ENCODE assay signal across 1 cellular context in genomic region chr1:223726380-223727001, GRCh38.
TF ChIP-seq lines count a peak whose summit lies in the region.

No MANE protein-coding gene starts in this region.

TF ChIP-seq in GM12878, 131 proteins besides CTCF, POLR2A, EP300 and RAD21 (continued from another document and continues in another):
- TF ChIP-seq, protein P1, sequence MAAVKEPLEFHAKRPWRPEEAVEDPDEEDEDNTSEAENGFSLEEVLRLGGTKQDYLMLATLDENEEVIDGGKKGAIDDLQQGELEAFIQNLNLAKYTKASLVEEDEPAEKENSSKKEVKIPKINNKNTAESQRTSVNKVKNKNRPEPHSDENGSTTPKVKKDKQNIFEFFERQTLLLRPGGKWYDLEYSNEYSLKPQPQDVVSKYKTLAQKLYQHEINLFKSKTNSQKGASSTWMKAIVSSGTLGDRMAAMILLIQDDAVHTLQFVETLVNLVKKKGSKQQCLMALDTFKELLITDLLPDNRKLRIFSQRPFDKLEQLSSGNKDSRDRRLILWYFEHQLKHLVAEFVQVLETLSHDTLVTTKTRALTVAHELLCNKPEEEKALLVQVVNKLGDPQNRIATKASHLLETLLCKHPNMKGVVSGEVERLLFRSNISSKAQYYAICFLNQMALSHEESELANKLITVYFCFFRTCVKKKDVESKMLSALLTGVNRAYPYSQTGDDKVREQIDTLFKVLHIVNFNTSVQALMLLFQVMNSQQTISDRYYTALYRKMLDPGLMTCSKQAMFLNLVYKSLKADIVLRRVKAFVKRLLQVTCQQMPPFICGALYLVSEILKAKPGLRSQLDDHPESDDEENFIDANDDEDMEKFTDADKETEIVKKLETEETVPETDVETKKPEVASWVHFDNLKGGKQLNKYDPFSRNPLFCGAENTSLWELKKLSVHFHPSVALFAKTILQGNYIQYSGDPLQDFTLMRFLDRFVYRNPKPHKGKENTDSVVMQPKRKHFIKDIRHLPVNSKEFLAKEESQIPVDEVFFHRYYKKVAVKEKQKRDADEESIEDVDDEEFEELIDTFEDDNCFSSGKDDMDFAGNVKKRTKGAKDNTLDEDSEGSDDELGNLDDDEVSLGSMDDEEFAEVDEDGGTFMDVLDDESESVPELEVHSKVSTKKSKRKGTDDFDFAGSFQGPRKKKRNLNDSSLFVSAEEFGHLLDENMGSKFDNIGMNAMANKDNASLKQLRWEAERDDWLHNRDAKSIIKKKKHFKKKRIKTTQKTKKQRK (IDR thresholded peaks at IDR 0.05; ENCODE audit: low read depth, low read length), result no peak
- TF ChIP-seq E4F1 (IDR thresholded peaks at IDR 0.05; ENCODE audit: borderline replicate concordance, partially characterized antibody) (no peak), ATF3 (IDR thresholded peaks at IDR 0.05; ENCODE audit: borderline replicate concordance, extremely low read depth, low read depth, low read length) (no peak), CREB1 (IDR thresholded peaks at IDR 0.05; ENCODE audit: low read depth) (peak; percentile 69), KAT2A (conservative IDR thresholded peaks at IDR 0.05; ENCODE audit: control insufficient read depth, low read depth, low read length) (no peak), YBX1 (IDR thresholded peaks at IDR 0.05) (no peak), MEF2A (IDR thresholded peaks at IDR 0.05; ENCODE audit: insufficient read depth, low read depth, low read length) (0 out of 2 replicates have a peak, but pooled peaks have one; percentile 32), RFX5 (IDR thresholded peaks at IDR 0.05; ENCODE audit: low read depth, low read length) (no peak), PAX8 (IDR thresholded peaks at IDR 0.05) (no peak), RAD51 (IDR thresholded peaks at IDR 0.05) (0 out of 2 replicates have a peak, but pooled peaks have one; percentile 20), ZNF687 (IDR thresholded peaks at IDR 0.05) (no peak; the same call in 1 of the 2 replicates), ESRRA (IDR thresholded peaks at IDR 0.05; ENCODE audit: low read length) (no peak), FOS (IDR thresholded peaks at IDR 0.05; ENCODE audit: borderline replicate concordance, extremely low read depth, insufficient read length) (no peak), SIN3A (IDR thresholded peaks at IDR 0.05; ENCODE audit: low read depth, low read length) (no peak), SMC3 (IDR thresholded peaks at IDR 0.05; ENCODE audit: borderline replicate concordance, low read length) (no peak), LARP7 (IDR thresholded peaks at IDR 0.05) (no peak), TARDBP (IDR thresholded peaks at IDR 0.05; ENCODE audit: borderline replicate concordance) (0 out of 2 replicates have a peak, but pooled peaks have one; percentile 39), CBX3 (IDR thresholded peaks at IDR 0.05; ENCODE audit: borderline replicate concordance, low read depth) (no peak), SMARCA5 (IDR thresholded peaks at IDR 0.05) (no peak), IRF3 (IDR thresholded peaks at IDR 0.05) (no peak), SREBF1 (IDR thresholded peaks at IDR 0.05; ENCODE audit: low read length) (no peak), BCLAF1 (IDR thresholded peaks at IDR 0.05) (no peak)
- TF ChIP-seq, protein P2, sequence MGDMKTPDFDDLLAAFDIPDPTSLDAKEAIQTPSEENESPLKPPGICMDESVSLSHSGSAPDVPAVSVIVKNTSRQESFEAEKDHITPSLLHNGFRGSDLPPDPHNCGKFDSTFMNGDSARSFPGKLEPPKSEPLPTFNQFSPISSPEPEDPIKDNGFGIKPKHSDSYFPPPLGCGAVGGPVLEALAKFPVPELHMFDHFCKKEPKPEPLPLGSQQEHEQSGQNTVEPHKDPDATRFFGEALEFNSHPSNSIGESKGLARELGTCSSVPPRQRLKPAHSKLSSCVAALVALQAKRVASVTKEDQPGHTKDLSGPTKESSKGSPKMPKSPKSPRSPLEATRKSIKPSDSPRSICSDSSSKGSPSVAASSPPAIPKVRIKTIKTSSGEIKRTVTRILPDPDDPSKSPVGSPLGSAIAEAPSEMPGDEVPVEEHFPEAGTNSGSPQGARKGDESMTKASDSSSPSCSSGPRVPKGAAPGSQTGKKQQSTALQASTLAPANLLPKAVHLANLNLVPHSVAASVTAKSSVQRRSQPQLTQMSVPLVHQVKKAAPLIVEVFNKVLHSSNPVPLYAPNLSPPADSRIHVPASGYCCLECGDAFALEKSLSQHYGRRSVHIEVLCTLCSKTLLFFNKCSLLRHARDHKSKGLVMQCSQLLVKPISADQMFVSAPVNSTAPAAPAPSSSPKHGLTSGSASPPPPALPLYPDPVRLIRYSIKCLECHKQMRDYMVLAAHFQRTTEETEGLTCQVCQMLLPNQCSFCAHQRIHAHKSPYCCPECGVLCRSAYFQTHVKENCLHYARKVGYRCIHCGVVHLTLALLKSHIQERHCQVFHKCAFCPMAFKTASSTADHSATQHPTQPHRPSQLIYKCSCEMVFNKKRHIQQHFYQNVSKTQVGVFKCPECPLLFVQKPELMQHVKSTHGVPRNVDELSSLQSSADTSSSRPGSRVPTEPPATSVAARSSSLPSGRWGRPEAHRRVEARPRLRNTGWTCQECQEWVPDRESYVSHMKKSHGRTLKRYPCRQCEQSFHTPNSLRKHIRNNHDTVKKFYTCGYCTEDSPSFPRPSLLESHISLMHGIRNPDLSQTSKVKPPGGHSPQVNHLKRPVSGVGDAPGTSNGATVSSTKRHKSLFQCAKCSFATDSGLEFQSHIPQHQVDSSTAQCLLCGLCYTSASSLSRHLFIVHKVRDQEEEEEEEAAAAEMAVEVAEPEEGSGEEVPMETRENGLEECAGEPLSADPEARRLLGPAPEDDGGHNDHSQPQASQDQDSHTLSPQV (IDR thresholded peaks at IDR 0.05), result no peak
- TF ChIP-seq, protein P3, sequence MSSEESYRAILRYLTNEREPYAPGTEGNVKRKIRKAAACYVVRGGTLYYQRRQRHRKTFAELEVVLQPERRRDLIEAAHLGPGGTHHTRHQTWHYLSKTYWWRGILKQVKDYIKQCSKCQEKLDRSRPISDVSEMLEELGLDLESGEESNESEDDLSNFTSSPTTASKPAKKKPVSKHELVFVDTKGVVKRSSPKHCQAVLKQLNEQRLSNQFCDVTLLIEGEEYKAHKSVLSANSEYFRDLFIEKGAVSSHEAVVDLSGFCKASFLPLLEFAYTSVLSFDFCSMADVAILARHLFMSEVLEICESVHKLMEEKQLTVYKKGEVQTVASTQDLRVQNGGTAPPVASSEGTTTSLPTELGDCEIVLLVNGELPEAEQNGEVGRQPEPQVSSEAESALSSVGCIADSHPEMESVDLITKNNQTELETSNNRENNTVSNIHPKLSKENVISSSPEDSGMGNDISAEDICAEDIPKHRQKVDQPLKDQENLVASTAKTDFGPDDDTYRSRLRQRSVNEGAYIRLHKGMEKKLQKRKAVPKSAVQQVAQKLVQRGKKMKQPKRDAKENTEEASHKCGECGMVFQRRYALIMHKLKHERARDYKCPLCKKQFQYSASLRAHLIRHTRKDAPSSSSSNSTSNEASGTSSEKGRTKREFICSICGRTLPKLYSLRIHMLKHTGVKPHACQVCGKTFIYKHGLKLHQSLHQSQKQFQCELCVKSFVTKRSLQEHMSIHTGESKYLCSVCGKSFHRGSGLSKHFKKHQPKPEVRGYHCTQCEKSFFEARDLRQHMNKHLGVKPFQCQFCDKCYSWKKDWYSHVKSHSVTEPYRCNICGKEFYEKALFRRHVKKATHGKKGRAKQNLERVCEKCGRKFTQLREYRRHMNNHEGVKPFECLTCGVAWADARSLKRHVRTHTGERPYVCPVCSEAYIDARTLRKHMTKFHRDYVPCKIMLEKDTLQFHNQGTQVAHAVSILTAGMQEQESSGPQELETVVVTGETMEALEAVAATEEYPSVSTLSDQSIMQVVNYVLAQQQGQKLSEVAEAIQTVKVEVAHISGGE (CRISPR knock-in tag; IDR thresholded peaks at IDR 0.05), result no peak
- TF ChIP-seq, protein P4, sequence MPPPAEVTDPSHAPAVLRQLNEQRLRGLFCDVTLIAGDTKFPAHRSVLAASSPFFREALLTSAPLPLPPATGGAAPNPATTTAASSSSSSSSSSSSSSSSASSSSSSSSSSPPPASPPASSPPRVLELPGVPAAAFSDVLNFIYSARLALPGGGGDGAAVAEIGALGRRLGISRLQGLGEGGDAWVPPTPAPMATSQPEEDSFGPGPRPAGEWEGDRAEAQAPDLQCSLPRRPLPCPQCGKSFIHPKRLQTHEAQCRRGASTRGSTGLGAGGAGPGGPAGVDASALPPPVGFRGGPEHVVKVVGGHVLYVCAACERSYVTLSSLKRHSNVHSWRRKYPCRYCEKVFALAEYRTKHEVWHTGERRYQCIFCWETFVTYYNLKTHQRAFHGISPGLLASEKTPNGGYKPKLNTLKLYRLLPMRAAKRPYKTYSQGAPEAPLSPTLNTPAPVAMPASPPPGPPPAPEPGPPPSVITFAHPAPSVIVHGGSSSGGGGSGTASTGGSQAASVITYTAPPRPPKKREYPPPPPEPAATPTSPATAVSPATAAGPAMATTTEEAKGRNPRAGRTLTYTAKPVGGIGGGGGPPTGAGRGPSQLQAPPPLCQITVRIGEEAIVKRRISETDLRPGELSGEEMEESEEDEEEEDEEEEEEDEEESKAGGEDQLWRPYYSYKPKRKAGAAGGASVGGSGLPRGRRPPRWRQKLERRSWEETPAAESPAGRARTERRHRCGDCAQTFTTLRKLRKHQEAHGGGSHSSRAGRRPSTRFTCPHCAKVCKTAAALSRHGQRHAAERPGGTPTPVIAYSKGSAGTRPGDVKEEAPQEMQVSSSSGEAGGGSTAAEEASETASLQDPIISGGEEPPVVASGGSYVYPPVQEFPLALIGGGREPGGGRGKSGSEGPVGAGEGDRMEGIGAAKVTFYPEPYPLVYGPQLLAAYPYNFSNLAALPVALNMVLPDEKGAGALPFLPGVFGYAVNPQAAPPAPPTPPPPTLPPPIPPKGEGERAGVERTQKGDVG (CRISPR knock-in tag; IDR thresholded peaks at IDR 0.05), result no peak
